Comparison of ENCODE assay signal across 11 cellular contexts in the genomic region with DNA sequence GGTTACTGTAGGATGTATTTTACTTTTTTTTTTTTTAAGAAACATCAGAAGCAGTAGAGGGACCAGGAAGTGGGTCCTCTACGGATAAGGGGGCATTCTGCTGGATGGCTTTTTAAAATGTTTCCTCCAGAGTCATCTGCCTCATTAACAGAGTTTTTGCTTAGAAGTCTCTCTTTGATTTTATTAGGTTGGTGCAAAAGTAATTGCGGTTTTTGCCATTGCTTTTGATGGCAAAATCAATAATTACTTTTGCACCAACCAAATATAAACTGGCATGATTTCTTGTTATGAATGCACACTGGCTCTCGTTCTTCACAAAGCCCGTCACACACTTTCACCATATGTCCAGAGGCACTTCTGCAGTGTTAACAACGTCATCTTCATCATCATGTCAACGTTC.
"Had no signal": no experiment of that assay in that cellular context is flagged by ENCODE, and none has a peak within 500 bp of the region (broad histone marks: within the 10 kb centered on the region; RNA-seq: fewer than 3 reads in every experiment).

No MANE protein-coding gene starts in this region.

- H3K4me3 ChIP-seq: GM23248, GM23338, HAP-1 had no signal

- H3K4me2 ChIP-seq: GM23338 had no signal

- H3K4me1 ChIP-seq: HAP-1 had no signal

- ATAC-seq: GM23338, HCT116 had no signal

- H3K36me3 ChIP-seq: HAP-1 had no signal

- H3K27ac ChIP-seq: GM23248 had no signal

- H3K9ac ChIP-seq: GM23248 had no signal

- H3K9me3 ChIP-seq: HAP-1 had no signal

- DNase-seq: GM23248, GOT3, H7, H9, HCEC 1CT, HFFc6 had no signal

- H2AFZ ChIP-seq: GM23248, GM23338 had no signal

- FAIRE-seq: H1, H54 had no signal
